Comparison of ENCODE assay signal across 9 cellular contexts in genomic region chr4:36256398-36256828, GRCh38. TPM values are rescaled to one million over a fixed set of nuclear protein-coding genes. Genes with fewer than 3 reads are reported as not detected.
DNase-seq lines count a peak whose midpoint lies in the region; ATAC-seq lines count a peak whose summit lies in the region.
"Had no signal": no experiment of that assay in that cellular context is flagged by ENCODE, and none has a peak within 500 bp of the region (broad histone marks: within the 10 kb centered on the region; RNA-seq: fewer than 3 reads in every experiment).

No MANE protein-coding gene starts in this region.

- in situ Hi-C loops in GM23248 (cut with MboI) = no loop called here

- H3K4me1 ChIP-seq in GM23248 (ENCODE audit: insufficient read depth) = no peaks in the 10 kb centered on the region

- H3K9me2 ChIP-seq in GM23248 (ENCODE audit: insufficient read depth) = no peaks in the 10 kb centered on the region

- peak overlapping the region; percentile 89 for H3K27ac Mint-ChIP-seq in central memory CD8-positive, alpha-beta T cell (ENCODE audit: low read depth)

- H3K36me3 Mint-ChIP-seq in central memory CD8-positive, alpha-beta T cell (ENCODE audit: insufficient read depth) = peaks cover 7% of the 10 kb centered on the region

- peak; percentile 43 for ATAC-seq in GM19397 (IDR thresholded peaks at IDR 0.05; ENCODE audit: unreplicated experiment)
- peak; percentile 46 for ATAC-seq in HG03354 (IDR thresholded peaks at IDR 0.05; ENCODE audit: poor library complexity, severe bottlenecking, unreplicated experiment)
- ATAC-seq in central memory CD8-positive, alpha-beta T cell (replicated peaks; ENCODE audit: extremely low read depth, poor library complexity, severe bottlenecking) = no peak

- H3K27me3 Mint-ChIP-seq in central memory CD8-positive, alpha-beta T cell = no peaks in the 10 kb centered on the region

- no peak overlapping the region for H3K27ac ChIP-seq in GM23248

- H3K4me2 ChIP-seq in GM23248 (ENCODE audit: unreplicated experiment) = no peak overlapping the region

- H3K79me2 ChIP-seq in GM23248 (ENCODE audit: insufficient read depth) = no peaks in the 10 kb centered on the region

- no peak overlapping the region for H3K4me3 ChIP-seq in GM23248

- 40 to 44% methylated on average over 6 of the region's 6 CpGs for WGBS in GM23248 (ENCODE audit: low coverage in 1 of 2, low lambda C conversion rate in 2 of 2, missing lambda C conversion rate in 2 of 2), 2 experiments

- H3K36me3 ChIP-seq in GM23248 (ENCODE audit: low read depth) = no peaks in the 10 kb centered on the region

- H3K9me3 ChIP-seq in GM23248 (ENCODE audit: low read depth) = no peaks in the 10 kb centered on the region

- DNase-seq in CD1c-positive myeloid dendritic cell (ENCODE audit: extremely low spot score) (peak; percentile 37), amniotic stem cell (lab: John Stamatoyannopoulos, UW) (no peak), GM23248 (no peak), GOT3 (lab: John Stamatoyannopoulos, UW) (no peak), DMS53 (lab: John Stamatoyannopoulos, UW) (no peak)
- DNase-seq in central memory CD8-positive, alpha-beta T cell (ENCODE audit: low spot score in 2 of 2) = no peak

- H3K9ac ChIP-seq in GM23248 = no peak overlapping the region

- H3K27me3 ChIP-seq in GM23248 (replicated peaks; ENCODE audit: insufficient read depth) = no peaks in the 10 kb centered on the region

- H2AFZ ChIP-seq in GM23248 = no peak overlapping the region

- no peaks in the 10 kb centered on the region for H3K9me3 Mint-ChIP-seq in central memory CD8-positive, alpha-beta T cell

- no peaks in the 10 kb centered on the region for H3F3A ChIP-seq in GM23248 (ENCODE audit: insufficient read depth)

- H3K4me3 Mint-ChIP-seq in central memory CD8-positive, alpha-beta T cell = peak overlapping the region; percentile 72

- H4K20me1 ChIP-seq in GM23248 (ENCODE audit: insufficient read depth) = no peaks in the 10 kb centered on the region

- H3K4me1 Mint-ChIP-seq in central memory CD8-positive, alpha-beta T cell = peaks cover 48% of the 10 kb centered on the region

RNA-seq across cellular contexts. Expression of gene ARAP2, which starts 12.1 kb away (rescaled TPM):
- not detected in 2 replicates for total RNA-seq in GM23248 (2014; rRNA removed; shearing (Covaris generic))
- polyA plus RNA-seq in GM23248 (2016; fragmentation: Nextera tagmentation; extraction: Ambion mirVana) = not detected in 2 replicates

RNA-seq across cellular contexts. Expression of gene DTHD1, which starts 25.0 kb away (rescaled TPM):
- not detected in 2 replicates for total RNA-seq in GM23248 (2014; rRNA removed; shearing (Covaris generic))
- polyA plus RNA-seq in GM23248 (2016; fragmentation: Nextera tagmentation; extraction: Ambion mirVana) = not detected in 2 replicates
- polyA plus RNA-seq: keratinocyte had no signal
